In genomic region chr17:1485311-1485747, GRCh38 we compare ENCODE assay signal across 9 cellular contexts. TPM values are rescaled to one million over a fixed set of nuclear protein-coding genes. Genes with fewer than 3 reads are reported as not detected.
DNase-seq lines count a peak whose midpoint lies in the region; ATAC-seq, FAIRE-seq and TF ChIP-seq lines count a peak whose summit lies in the region.
"Had no signal": no experiment of that assay in that cellular context is flagged by ENCODE, and none has a peak within 500 bp of the region (broad histone marks: within the 10 kb centered on the region; RNA-seq: fewer than 3 reads in every experiment).

No MANE protein-coding gene starts in this region.

- H3K27me3 ChIP-seq in HUES48 (ENCODE audit: control insufficient read depth, insufficient read depth, low read length) (no peaks in the 10 kb centered on the region; the same call in 1 of the 2 replicates), left ventricle myocardium inferior (ENCODE audit: low read depth) (no peaks in the 10 kb centered on the region)

- ATAC-seq in activated T-cell treated with anti-CD3 and anti-CD28 coated beads, Interleukin-2, amount 50 U/mL, for 72 hours (replicated peaks in 1 of 2), result peak; percentile 8 to 28

- no peak overlapping the region for H3K27ac Mint-ChIP-seq in activated T-cell treated with anti-CD3 and anti-CD28 coated beads, Interleukin-2, amount 50 U/mL, for 72 hours

- H3K9me3 ChIP-seq in HUES48 (ENCODE audit: control insufficient read depth, insufficient read depth, low read length), result no peaks in the 10 kb centered on the region
- no peaks in the 10 kb centered on the region for H3K9me3 ChIP-seq in left ventricle myocardium inferior (replicated peaks)

- peak overlapping the region; percentile 79 for H3K27ac ChIP-seq in HUES48 (ENCODE audit: low read depth, low read length)
- peak overlapping the region; percentile 98 for H3K27ac ChIP-seq in left ventricle myocardium inferior (replicated peaks)

- H3K4me1 ChIP-seq in HUES48 (ENCODE audit: control insufficient read depth, insufficient read depth, low read length) (peaks cover 8% of the 10 kb centered on the region; the same call in 1 of the 2 replicates), left ventricle myocardium inferior (peaks cover 86% of the 10 kb centered on the region)

- no peaks in the 10 kb centered on the region for H3K9me3 Mint-ChIP-seq in activated T-cell treated with anti-CD3 and anti-CD28 coated beads, Interleukin-2, amount 50 U/mL, for 72 hours

- no peak for FAIRE-seq in RCC 7860 (lab: Jason Lieb, UNC)
- FAIRE-seq: endometrium had no signal

- intact Hi-C loops in left ventricle myocardium inferior (cut with micrococcal nuclease), result no loop called here

- TF ChIP-seq CTCF in left ventricle myocardium inferior (IDR thresholded peaks at IDR 0.05; ENCODE audit: borderline replicate concordance), result no peak

- H3K9ac ChIP-seq in HUES48 (ENCODE audit: low read depth, low read length), result no peak overlapping the region

- peaks cover 23% of the 10 kb centered on the region for H3K36me3 ChIP-seq in HUES48 (ENCODE audit: control insufficient read depth, insufficient read depth, low read length)
- H3K36me3 ChIP-seq in left ventricle myocardium inferior, result peaks cover 37% of the 10 kb centered on the region

- H3K4me3 ChIP-seq in HUES48 (ENCODE audit: low read depth, low read length), result peak overlapping the region; percentile 49
- H3K4me3 ChIP-seq in left ventricle myocardium inferior, result peak overlapping the region; percentile 84
- H3K4me3 ChIP-seq in skeletal muscle cell (ENCODE audit: low read depth, low read length), result peak overlapping the region; percentile 67

- peaks cover 2% of the 10 kb centered on the region for H3K27me3 Mint-ChIP-seq in activated T-cell treated with anti-CD3 and anti-CD28 coated beads, Interleukin-2, amount 50 U/mL, for 72 hours (ENCODE audit: low read depth)

- peak overlapping the region; percentile 76 to 79 for H3K4me3 Mint-ChIP-seq in activated T-cell treated with anti-CD3 and anti-CD28 coated beads, Interleukin-2, amount 50 U/mL, for 72 hours

- peaks cover 0 to 4% of the 10 kb centered on the region in 2 donors for H3K36me3 Mint-ChIP-seq in activated T-cell treated with anti-CD3 and anti-CD28 coated beads, Interleukin-2, amount 50 U/mL, for 72 hours (ENCODE audit: insufficient read depth in 2 of 2)

- peaks cover 28% of the 10 kb centered on the region for H3K4me1 Mint-ChIP-seq in activated T-cell treated with anti-CD3 and anti-CD28 coated beads, Interleukin-2, amount 50 U/mL, for 72 hours (ENCODE audit: low read depth)

- DNase-seq in activated CD8-positive, alpha-beta memory T cell treated with anti-CD3 and anti-CD28 coated beads, Interleukin-2, amount 50 U/mL, for 48 hours, result peak; percentile 69
- no peak for DNase-seq in activated CD8-positive, alpha-beta memory T cell treated with anti-CD3 and anti-CD28 coated beads for 24 hours
- peak; percentile 48 to 50 for DNase-seq in activated T-cell treated with anti-CD3 and anti-CD28 coated beads, Interleukin-2, amount 50 U/mL, for 72 hours
- DNase-seq in left ventricle myocardium inferior, result peak; percentile 76
- no peak for DNase-seq in skeletal muscle cell (ENCODE audit: low read depth)
- no peak for DNase-seq in NCI-H1092 treated with DMSO at 0.1 percent for 48 hours (lab: John Stamatoyannopoulos, UW)
- DNase-seq in RCC 7860 (ENCODE audit: low spot score), result no peak

RNA-seq across cellular contexts. Expression of gene MYO1C, which starts 7.2 kb away (rescaled TPM):
- total RNA-seq in activated T-cell treated with anti-CD3 and anti-CD28 coated beads, Interleukin-2, amount 50 U/mL, for 72 hours, result 10 to 100 TPM; 32.8 to 49.9 TPM
- total RNA-seq in left ventricle myocardium inferior, result 150 TPM

RNA-seq across cellular contexts. Expression of gene CRK, which starts 29.3 kb away (rescaled TPM):
- total RNA-seq in activated T-cell treated with anti-CD3 and anti-CD28 coated beads, Interleukin-2, amount 50 U/mL, for 72 hours, result 10 to 100 TPM; 18.7 to 22.9 TPM
- 37.5 TPM for total RNA-seq in left ventricle myocardium inferior

RNA-seq across cellular contexts. Expression of gene INPP5K, which starts 31.1 kb away (rescaled TPM):
- total RNA-seq in activated T-cell treated with anti-CD3 and anti-CD28 coated beads, Interleukin-2, amount 50 U/mL, for 72 hours, result 10 to 100 TPM; 48.4 to 51.2 TPM
- 35.2 TPM for total RNA-seq in left ventricle myocardium inferior

Comparison
In these comparisons a context has a peak if more than half of its experiments do, and no peak if none do; other contexts are left out.
1. DNase-seq: peak in activated CD8-positive, alpha-beta memory T cell treated with anti-CD3 and anti-CD28 coated beads, Interleukin-2, amount 50 U/mL, for 48 hours (single experiment), activated T-cell treated with anti-CD3 and anti-CD28 coated beads, Interleukin-2, amount 50 U/mL, for 72 hours (2 of 2) and left ventricle myocardium inferior (single experiment); none in activated CD8-positive, alpha-beta memory T cell treated with anti-CD3 and anti-CD28 coated beads for 24 hours (single experiment), skeletal muscle cell (single experiment), NCI-H1092 treated with DMSO at 0.1 percent for 48 hours (single experiment) and RCC 7860 (single experiment).
2. Peak in every context shown above with its lines, with median percentiles within 50 percentile points of each other: H3K4me3 ChIP-seq.